In genomic region chr2:102421890-102422759, GRCh38 we compare ENCODE assay signal across 1 cellular context.
TF ChIP-seq lines count a peak whose summit lies in the region.

No MANE protein-coding gene starts in this region.

TF ChIP-seq in K562, 482 proteins besides CTCF, POLR2A, EP300 and RAD21 (continued from another document and continues in another):
- TF ChIP-seq, protein P1, sequence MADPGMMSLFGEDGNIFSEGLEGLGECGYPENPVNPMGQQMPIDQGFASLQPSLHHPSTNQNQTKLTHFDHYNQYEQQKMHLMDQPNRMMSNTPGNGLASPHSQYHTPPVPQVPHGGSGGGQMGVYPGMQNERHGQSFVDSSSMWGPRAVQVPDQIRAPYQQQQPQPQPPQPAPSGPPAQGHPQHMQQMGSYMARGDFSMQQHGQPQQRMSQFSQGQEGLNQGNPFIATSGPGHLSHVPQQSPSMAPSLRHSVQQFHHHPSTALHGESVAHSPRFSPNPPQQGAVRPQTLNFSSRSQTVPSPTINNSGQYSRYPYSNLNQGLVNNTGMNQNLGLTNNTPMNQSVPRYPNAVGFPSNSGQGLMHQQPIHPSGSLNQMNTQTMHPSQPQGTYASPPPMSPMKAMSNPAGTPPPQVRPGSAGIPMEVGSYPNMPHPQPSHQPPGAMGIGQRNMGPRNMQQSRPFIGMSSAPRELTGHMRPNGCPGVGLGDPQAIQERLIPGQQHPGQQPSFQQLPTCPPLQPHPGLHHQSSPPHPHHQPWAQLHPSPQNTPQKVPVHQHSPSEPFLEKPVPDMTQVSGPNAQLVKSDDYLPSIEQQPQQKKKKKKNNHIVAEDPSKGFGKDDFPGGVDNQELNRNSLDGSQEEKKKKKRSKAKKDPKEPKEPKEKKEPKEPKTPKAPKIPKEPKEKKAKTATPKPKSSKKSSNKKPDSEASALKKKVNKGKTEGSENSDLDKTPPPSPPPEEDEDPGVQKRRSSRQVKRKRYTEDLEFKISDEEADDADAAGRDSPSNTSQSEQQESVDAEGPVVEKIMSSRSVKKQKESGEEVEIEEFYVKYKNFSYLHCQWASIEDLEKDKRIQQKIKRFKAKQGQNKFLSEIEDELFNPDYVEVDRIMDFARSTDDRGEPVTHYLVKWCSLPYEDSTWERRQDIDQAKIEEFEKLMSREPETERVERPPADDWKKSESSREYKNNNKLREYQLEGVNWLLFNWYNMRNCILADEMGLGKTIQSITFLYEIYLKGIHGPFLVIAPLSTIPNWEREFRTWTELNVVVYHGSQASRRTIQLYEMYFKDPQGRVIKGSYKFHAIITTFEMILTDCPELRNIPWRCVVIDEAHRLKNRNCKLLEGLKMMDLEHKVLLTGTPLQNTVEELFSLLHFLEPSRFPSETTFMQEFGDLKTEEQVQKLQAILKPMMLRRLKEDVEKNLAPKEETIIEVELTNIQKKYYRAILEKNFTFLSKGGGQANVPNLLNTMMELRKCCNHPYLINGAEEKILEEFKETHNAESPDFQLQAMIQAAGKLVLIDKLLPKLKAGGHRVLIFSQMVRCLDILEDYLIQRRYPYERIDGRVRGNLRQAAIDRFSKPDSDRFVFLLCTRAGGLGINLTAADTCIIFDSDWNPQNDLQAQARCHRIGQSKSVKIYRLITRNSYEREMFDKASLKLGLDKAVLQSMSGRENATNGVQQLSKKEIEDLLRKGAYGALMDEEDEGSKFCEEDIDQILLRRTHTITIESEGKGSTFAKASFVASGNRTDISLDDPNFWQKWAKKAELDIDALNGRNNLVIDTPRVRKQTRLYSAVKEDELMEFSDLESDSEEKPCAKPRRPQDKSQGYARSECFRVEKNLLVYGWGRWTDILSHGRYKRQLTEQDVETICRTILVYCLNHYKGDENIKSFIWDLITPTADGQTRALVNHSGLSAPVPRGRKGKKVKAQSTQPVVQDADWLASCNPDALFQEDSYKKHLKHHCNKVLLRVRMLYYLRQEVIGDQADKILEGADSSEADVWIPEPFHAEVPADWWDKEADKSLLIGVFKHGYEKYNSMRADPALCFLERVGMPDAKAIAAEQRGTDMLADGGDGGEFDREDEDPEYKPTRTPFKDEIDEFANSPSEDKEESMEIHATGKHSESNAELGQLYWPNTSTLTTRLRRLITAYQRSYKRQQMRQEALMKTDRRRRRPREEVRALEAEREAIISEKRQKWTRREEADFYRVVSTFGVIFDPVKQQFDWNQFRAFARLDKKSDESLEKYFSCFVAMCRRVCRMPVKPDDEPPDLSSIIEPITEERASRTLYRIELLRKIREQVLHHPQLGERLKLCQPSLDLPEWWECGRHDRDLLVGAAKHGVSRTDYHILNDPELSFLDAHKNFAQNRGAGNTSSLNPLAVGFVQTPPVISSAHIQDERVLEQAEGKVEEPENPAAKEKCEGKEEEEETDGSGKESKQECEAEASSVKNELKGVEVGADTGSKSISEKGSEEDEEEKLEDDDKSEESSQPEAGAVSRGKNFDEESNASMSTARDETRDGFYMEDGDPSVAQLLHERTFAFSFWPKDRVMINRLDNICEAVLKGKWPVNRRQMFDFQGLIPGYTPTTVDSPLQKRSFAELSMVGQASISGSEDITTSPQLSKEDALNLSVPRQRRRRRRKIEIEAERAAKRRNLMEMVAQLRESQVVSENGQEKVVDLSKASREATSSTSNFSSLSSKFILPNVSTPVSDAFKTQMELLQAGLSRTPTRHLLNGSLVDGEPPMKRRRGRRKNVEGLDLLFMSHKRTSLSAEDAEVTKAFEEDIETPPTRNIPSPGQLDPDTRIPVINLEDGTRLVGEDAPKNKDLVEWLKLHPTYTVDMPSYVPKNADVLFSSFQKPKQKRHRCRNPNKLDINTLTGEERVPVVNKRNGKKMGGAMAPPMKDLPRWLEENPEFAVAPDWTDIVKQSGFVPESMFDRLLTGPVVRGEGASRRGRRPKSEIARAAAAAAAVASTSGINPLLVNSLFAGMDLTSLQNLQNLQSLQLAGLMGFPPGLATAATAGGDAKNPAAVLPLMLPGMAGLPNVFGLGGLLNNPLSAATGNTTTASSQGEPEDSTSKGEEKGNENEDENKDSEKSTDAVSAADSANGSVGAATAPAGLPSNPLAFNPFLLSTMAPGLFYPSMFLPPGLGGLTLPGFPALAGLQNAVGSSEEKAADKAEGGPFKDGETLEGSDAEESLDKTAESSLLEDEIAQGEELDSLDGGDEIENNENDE (IDR thresholded peaks at IDR 0.05; ENCODE audit: low read depth, low read length) = no peak
- TF ChIP-seq FOXA3 (CRISPR knock-in tag; conservative IDR thresholded peaks at IDR 0.05 in 1 of 2, IDR thresholded peaks at IDR 0.05 in 1 of 2) (no peak), CBX8 (IDR thresholded peaks at IDR 0.05; ENCODE audit: borderline replicate concordance, extremely low read depth, low read depth, low read length, poor library complexity, severe bottlenecking) (no peak), CLOCK (CRISPR knock-in tag; IDR thresholded peaks at IDR 0.05; ENCODE audit: borderline replicate concordance) (no peak), CSDE1 (IDR thresholded peaks at IDR 0.05) (no peak), MXI1 (IDR thresholded peaks at IDR 0.05; ENCODE audit: low read depth, low read length) (no peak), ESRRB (CRISPR knock-in tag; IDR thresholded peaks at IDR 0.05; ENCODE audit: borderline replicate concordance) (no peak), HNRNPH1 (optimal IDR thresholded peaks at IDR 0.05; ENCODE audit: low read depth, low read length) (no peak), ZNF695 (CRISPR knock-in tag; IDR thresholded peaks at IDR 0.05) (no peak), PTRF (tag; IDR thresholded peaks at IDR 0.05) (no peak), PHF8 (IDR thresholded peaks at IDR 0.05; ENCODE audit: borderline replicate concordance, low read length) (no peak), CHD1 (IDR thresholded peaks at IDR 0.05; ENCODE audit: low read length) (no peak), THAP7 (CRISPR knock-in tag; IDR thresholded peaks at IDR 0.05) (no peak), RBFOX2 (IDR thresholded peaks at IDR 0.05; ENCODE audit: low read depth, low read length) (no peak), CEBPG (CRISPR knock-in tag; IDR thresholded peaks at IDR 0.05) (no peak), CEBPG (tag; conservative IDR thresholded peaks at IDR 0.05 in 1 of 2, IDR thresholded peaks at IDR 0.05 in 1 of 2) (no peak), SREBF2 (CRISPR knock-in tag; IDR thresholded peaks at IDR 0.05) (no peak), ELK1 (CRISPR knock-in tag; IDR thresholded peaks at IDR 0.05) (no peak), RHOXF2B (CRISPR knock-in tag; conservative IDR thresholded peaks at IDR 0.05) (no peak), PHB (CRISPR knock-in tag; IDR thresholded peaks at IDR 0.05) (0 out of 2 replicates have a peak, but pooled peaks have one; percentile 23), SMAD2 (IDR thresholded peaks at IDR 0.05; ENCODE audit: low read depth, low read length) (no peak), HNRNPUL1 (IDR thresholded peaks at IDR 0.05; ENCODE audit: low read length) (no peak), DEAF1 (CRISPR knock-in tag; IDR thresholded peaks at IDR 0.05) (0 out of 2 replicates have a peak, but pooled peaks have one; percentile 34), CBX1 (IDR thresholded peaks at IDR 0.05; ENCODE audit: low read depth) (no peak), NFRKB (IDR thresholded peaks at IDR 0.05; ENCODE audit: low read depth) (0 out of 2 replicates have a peak, but pooled peaks have one; percentile 53), ZNF584 (CRISPR knock-in tag; IDR thresholded peaks at IDR 0.05; ENCODE audit: low read depth) (peak; percentile 74; the same call in 1 of the 2 replicates), ZNF253 (CRISPR knock-in tag; conservative IDR thresholded peaks at IDR 0.05) (no peak), JUNB (CRISPR knock-in tag; conservative IDR thresholded peaks at IDR 0.05) (no peak), ZNF175 (CRISPR knock-in tag; IDR thresholded peaks at IDR 0.05; ENCODE audit: low read depth) (peak; percentile 67), HDGF (IDR thresholded peaks at IDR 0.05) (no peak), WHSC1 (IDR thresholded peaks at IDR 0.05; ENCODE audit: low read length) (no peak), BDP1 (IDR thresholded peaks at IDR 0.05; ENCODE audit: insufficient read depth, insufficient read length) (no peak), ZNF143 (CRISPR knock-in tag; IDR thresholded peaks at IDR 0.05) (no peak), ZFX (CRISPR knock-in tag; IDR thresholded peaks at IDR 0.05) (no peak), ELF4 (CRISPR knock-in tag; IDR thresholded peaks at IDR 0.05) (peak; percentile 81), HMG20A (CRISPR knock-in tag; conservative IDR thresholded peaks at IDR 0.05) (no peak), GATA2 (CRISPR knock-in tag; IDR thresholded peaks at IDR 0.05) (no peak), FIP1L1 (IDR thresholded peaks at IDR 0.05; ENCODE audit: low read depth, low read length, poor library complexity, severe bottlenecking) (no peak), TAL1 (IDR thresholded peaks at IDR 0.05) (peak; percentile 78), GABPB1 (CRISPR knock-in tag; IDR thresholded peaks at IDR 0.05) (no peak), ZBTB1 (CRISPR knock-in tag; IDR thresholded peaks at IDR 0.05; ENCODE audit: borderline replicate concordance, low read depth) (no peak), ZNF121 (CRISPR knock-in tag; conservative IDR thresholded peaks at IDR 0.05) (no peak), ZNF511 (CRISPR knock-in tag; IDR thresholded peaks at IDR 0.05) (no peak), CHD2 (IDR thresholded peaks at IDR 0.05; ENCODE audit: low read depth, low read length) (no peak), LCOR (CRISPR knock-in tag; IDR thresholded peaks at IDR 0.05) (no peak), CC2D1A (IDR thresholded peaks at IDR 0.05) (no peak)
- TF ChIP-seq, protein P2, sequence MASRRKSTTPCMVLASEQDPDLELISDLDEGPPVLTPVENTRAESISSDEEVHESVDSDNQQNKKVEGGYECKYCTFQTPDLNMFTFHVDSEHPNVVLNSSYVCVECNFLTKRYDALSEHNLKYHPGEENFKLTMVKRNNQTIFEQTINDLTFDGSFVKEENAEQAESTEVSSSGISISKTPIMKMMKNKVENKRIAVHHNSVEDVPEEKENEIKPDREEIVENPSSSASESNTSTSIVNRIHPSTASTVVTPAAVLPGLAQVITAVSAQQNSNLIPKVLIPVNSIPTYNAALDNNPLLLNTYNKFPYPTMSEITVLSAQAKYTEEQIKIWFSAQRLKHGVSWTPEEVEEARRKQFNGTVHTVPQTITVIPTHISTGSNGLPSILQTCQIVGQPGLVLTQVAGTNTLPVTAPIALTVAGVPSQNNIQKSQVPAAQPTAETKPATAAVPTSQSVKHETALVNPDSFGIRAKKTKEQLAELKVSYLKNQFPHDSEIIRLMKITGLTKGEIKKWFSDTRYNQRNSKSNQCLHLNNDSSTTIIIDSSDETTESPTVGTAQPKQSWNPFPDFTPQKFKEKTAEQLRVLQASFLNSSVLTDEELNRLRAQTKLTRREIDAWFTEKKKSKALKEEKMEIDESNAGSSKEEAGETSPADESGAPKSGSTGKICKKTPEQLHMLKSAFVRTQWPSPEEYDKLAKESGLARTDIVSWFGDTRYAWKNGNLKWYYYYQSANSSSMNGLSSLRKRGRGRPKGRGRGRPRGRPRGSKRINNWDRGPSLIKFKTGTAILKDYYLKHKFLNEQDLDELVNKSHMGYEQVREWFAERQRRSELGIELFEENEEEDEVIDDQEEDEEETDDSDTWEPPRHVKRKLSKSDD (conservative IDR thresholded peaks at IDR 0.05; ENCODE audit: low read length) = no peak
